31 cellular contexts compared by ENCODE assay signal in genomic region chr3:60434323-60434722, GRCh38.
"Had no signal": no experiment of that assay in that cellular context is flagged by ENCODE, and none has a peak within 500 bp of the region (broad histone marks: within the 10 kb centered on the region; RNA-seq: fewer than 3 reads in every experiment).

No MANE protein-coding gene starts in this region.

- DNase-seq: naive thymus-derived CD4-positive, alpha-beta T cell; natural killer cell; occipital lobe; ovary; posterior cingulate gyrus; psoas muscle; right cardiac atrium; right lobe of liver; sigmoid colon; small intestine; spleen; stimulated activated CD4-positive, alpha-beta T cell treated with anti-CD3 and anti-CD28 coated beads, Interleukin-12 subunit alpha, Interleukin-12 subunit beta, amount 100 ng/mL, for 4 hours; stimulated activated CD4-positive, alpha-beta T cell treated with anti-CD3 and anti-CD28 coated beads, Interleukin-1b, Interleukin-23, amount 100 ng/mL, for 48 hours; stimulated activated CD4-positive, alpha-beta T cell treated with anti-CD3 and anti-CD28 coated beads, Interleukin-4, amount 100 ng/mL, for 1 hour; stimulated activated CD4-positive, alpha-beta T cell treated with anti-CD3 and anti-CD28 coated beads, Interleukin-4, amount 100 ng/mL, for 4 hours; stimulated activated CD8-positive, alpha-beta memory T cell treated with anti-CD3 and anti-CD28 coated beads, Interleukin-4, amount 100 ng/mL, for 48 hours; stimulated activated naive CD4-positive, alpha-beta T cell; stimulated activated naive CD8-positive, alpha-beta T cell treated with anti-CD3 and anti-CD28 coated beads, Interleukin-15, amount 100 ng/mL, for 72 hours; stimulated activated naive CD8-positive, alpha-beta T cell treated with anti-CD3 and anti-CD28 coated beads, Interleukin-15, Interleukin-2, amounts not matched to agents 100 U/mL and 50 U/mL, for 24 hours; substantia nigra; tibial artery; upper lobe of left lung had no signal

- H3K79me2 ChIP-seq: parathyroid adenoma had no signal

- H3K27me3 Mint-ChIP-seq: naive thymus-derived CD4-positive, alpha-beta T cell; progenitor cell of endocrine pancreas; stimulated activated memory B cell treated with anti-CD40 and anti-IgM and Interleukin-4, amounts not matched to agents 10 μg/mL and 1 μg/mL and 100 μg/mL, for 72 hours; stimulated activated naive CD8-positive, alpha-beta T cell treated with anti-CD3 and anti-CD28 coated beads, Interleukin-15, amount 100 ng/mL, for 72 hours had no signal

- H3K36me3 Mint-ChIP-seq: naive thymus-derived CD4-positive, alpha-beta T cell; natural killer cell; stimulated activated memory B cell treated with anti-CD40 and anti-IgM and Interleukin-4, amounts not matched to agents 10 μg/mL and 1 μg/mL and 100 μg/mL, for 72 hours had no signal

- H3K9ac ChIP-seq: parathyroid adenoma had no signal

- H3K27me3 ChIP-seq: ovary, right lobe of liver, sigmoid colon, spleen, suprapubic skin, testis, tibial artery, upper lobe of left lung, vagina had no signal

- H3K4me1 ChIP-seq: psoas muscle, right lobe of liver, sigmoid colon, spleen, suprapubic skin, testis, tibial artery, upper lobe of left lung, vagina had no signal

- H3K9me3 ChIP-seq: ovary, psoas muscle, right lobe of liver, sigmoid colon, spleen, suprapubic skin, testis, tibial artery, upper lobe of left lung, vagina had no signal

- H2AFZ ChIP-seq: parathyroid adenoma had no signal

- H3K27ac ChIP-seq: ovary, parathyroid adenoma, psoas muscle, right lobe of liver, sigmoid colon, spleen, suprapubic skin, testis, tibial artery, upper lobe of left lung, vagina had no signal

- H3K4me3 ChIP-seq: ovary, psoas muscle, right lobe of liver, sigmoid colon, spleen, suprapubic skin, testis, tibial artery, upper lobe of left lung, vagina had no signal

- H3K4me3 Mint-ChIP-seq: naive thymus-derived CD4-positive, alpha-beta T cell; natural killer cell; nephron; neural crest cell; stimulated activated memory B cell treated with anti-CD40 and anti-IgM and Interleukin-4, amounts not matched to agents 10 μg/mL and 1 μg/mL and 100 μg/mL, for 72 hours; stimulated activated naive CD8-positive, alpha-beta T cell treated with anti-CD3 and anti-CD28 coated beads, Interleukin-15, amount 100 ng/mL, for 72 hours had no signal

- H3K27ac Mint-ChIP-seq: natural killer cell; progenitor cell of endocrine pancreas; stimulated activated memory B cell treated with anti-CD40 and anti-IgM and Interleukin-4, amounts not matched to agents 10 μg/mL and 1 μg/mL and 100 μg/mL, for 72 hours; stimulated activated naive CD8-positive, alpha-beta T cell treated with anti-CD3 and anti-CD28 coated beads, Interleukin-15, amount 100 ng/mL, for 72 hours had no signal

- H3K9me3 Mint-ChIP-seq: natural killer cell; nephron; neural crest cell; stimulated activated memory B cell treated with anti-CD40 and anti-IgM and Interleukin-4, amounts not matched to agents 10 μg/mL and 1 μg/mL and 100 μg/mL, for 72 hours; stimulated activated naive CD8-positive, alpha-beta T cell treated with anti-CD3 and anti-CD28 coated beads, Interleukin-15, amount 100 ng/mL, for 72 hours had no signal

- ATAC-seq: naive thymus-derived CD4-positive, alpha-beta T cell; natural killer cell; psoas muscle; right cardiac atrium; right lobe of liver; stimulated activated memory B cell treated with anti-CD40 and anti-IgM and Interleukin-4, amounts not matched to agents 10 μg/mL and 1 μg/mL and 100 μg/mL, for 72 hours; stimulated activated naive CD8-positive, alpha-beta T cell treated with anti-CD3 and anti-CD28 coated beads, Interleukin-15, amount 100 ng/mL, for 72 hours; stimulated activated naive CD8-positive, alpha-beta T cell treated with anti-CD3 and anti-CD28 coated beads, Interleukin-15, Interleukin-2, amounts not matched to agents 100 U/mL and 50 U/mL, for 24 hours had no signal

- FAIRE-seq: small intestine, urothelium cell line had no signal

- H3K4me1 Mint-ChIP-seq: natural killer cell; neural crest cell; stimulated activated memory B cell treated with anti-CD40 and anti-IgM and Interleukin-4, amounts not matched to agents 10 μg/mL and 1 μg/mL and 100 μg/mL, for 72 hours had no signal

- H3K36me3 ChIP-seq: ovary, right lobe of liver, sigmoid colon, spleen, suprapubic skin, tibial artery, upper lobe of left lung, vagina had no signal
